Comparison of ENCODE assay signal across 8 cellular contexts in the genomic region with DNA sequence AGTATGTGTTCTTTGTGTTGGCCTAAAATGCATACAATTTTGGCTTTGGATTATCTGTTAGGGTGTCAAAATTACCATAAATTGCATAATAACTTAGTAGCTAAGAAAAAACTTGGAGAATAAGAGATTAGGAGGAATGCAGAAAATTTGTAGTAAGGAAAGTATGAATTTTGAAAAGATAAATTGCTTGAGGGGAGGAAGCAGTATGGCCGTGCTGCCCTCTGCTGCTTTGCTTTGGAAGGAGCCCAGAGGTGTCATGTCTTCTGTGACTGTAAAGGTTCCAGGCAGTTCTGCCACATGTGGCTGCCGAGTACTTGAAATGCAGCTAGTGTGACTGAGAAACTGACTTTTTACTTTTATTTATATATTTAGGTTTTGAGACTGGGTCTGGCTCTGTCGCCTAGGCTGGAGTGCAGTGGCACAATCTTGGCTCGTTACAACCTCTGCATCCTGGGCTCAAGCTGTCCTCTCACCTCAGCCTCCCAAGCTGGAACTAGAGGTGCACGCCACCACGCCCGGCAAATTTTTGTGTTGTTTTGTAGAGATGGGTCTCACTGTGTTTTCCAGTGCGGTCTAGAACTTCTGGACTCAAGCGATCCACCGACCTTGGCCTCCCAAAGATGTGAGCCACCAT. TPM values are rescaled to one million over a fixed set of nuclear protein-coding genes. Genes with fewer than 3 reads are reported as not detected.
DNase-seq lines count a peak whose midpoint lies in the region; ATAC-seq and TF ChIP-seq lines count a peak whose summit lies in the region.

No MANE protein-coding gene starts in this region.

- peaks cover 23% of the 10 kb centered on the region for H3K36me3 Mint-ChIP-seq in activated CD8-positive, alpha-beta memory T cell treated with anti-CD3 and anti-CD28 coated beads, Interleukin-2, amount 10 ng/mL, durations not matched to agents 7 days and 5 days
- H3K36me3 Mint-ChIP-seq in endodermal cell (ENCODE audit: low read depth): peaks cover 35% of the 10 kb centered on the region
- H3K36me3 Mint-ChIP-seq in naive B cell: peaks cover under 1 to 4% of the 10 kb centered on the region in 2 donors

- H3K79me2 ChIP-seq in ACC112 (ENCODE audit: control insufficient read depth, insufficient read depth, low read length, unreplicated experiment): peaks cover 30% of the 10 kb centered on the region

- DNase-seq in NCI-H446 (lab: John Stamatoyannopoulos, UW) (peak; percentile 27 to 33), endodermal cell (peak; percentile 77), naive B cell (peak; percentile 24), tibial nerve (ENCODE audit: low spot score in 2 of 2) (peak; percentile 37 to 69)
- DNase-seq in activated CD8-positive, alpha-beta memory T cell treated with anti-CD3 and anti-CD28 coated beads, Interleukin-2, amount 10 ng/mL, durations not matched to agents 7 days and 5 days: peak; percentile 83

- H3K9me3 ChIP-seq in endodermal cell (ENCODE audit: control insufficient read depth, low read length): no peaks in the 10 kb centered on the region
- H3K9me3 ChIP-seq in tibial nerve: no peaks in the 10 kb centered on the region

- H3K9ac ChIP-seq in endodermal cell (ENCODE audit: extremely low read depth, low read length, poor library complexity, severe bottlenecking): peak overlapping the region; percentile 86

- H3K27me3 Mint-ChIP-seq in activated CD8-positive, alpha-beta memory T cell treated with anti-CD3 and anti-CD28 coated beads, Interleukin-2, amount 10 ng/mL, durations not matched to agents 7 days and 5 days: no peaks in the 10 kb centered on the region
- no peaks in the 10 kb centered on the region for H3K27me3 Mint-ChIP-seq in endodermal cell (ENCODE audit: insufficient read depth)
- no peaks in the 10 kb centered on the region for H3K27me3 Mint-ChIP-seq in naive B cell

- H3K36me3 ChIP-seq in ACC112 (ENCODE audit: insufficient read depth, low read length): 0 out of 2 replicates have a peak, but pooled peaks cover 4% of the 10 kb centered on the region
- peaks cover 45% of the 10 kb centered on the region for H3K36me3 ChIP-seq in endodermal cell (ENCODE audit: control insufficient read depth, insufficient read depth, low read length)
- peaks cover 0 to 40% (median 4%) of the 10 kb centered on the region in 3 donors for H3K36me3 ChIP-seq in tibial nerve

- H3K4me3 Mint-ChIP-seq in activated CD8-positive, alpha-beta memory T cell treated with anti-CD3 and anti-CD28 coated beads, Interleukin-2, amount 10 ng/mL, durations not matched to agents 7 days and 5 days: peak overlapping the region; percentile 99
- H3K4me3 Mint-ChIP-seq in endodermal cell (peak overlapping the region; percentile 93), naive B cell (peak overlapping the region in 7 of 8 donors; percentile 92 to 99 (median 98))

- no peak for TF ChIP-seq POLR2A in tibial nerve (IDR thresholded peaks at IDR 0.05)

- H3K4me1 ChIP-seq in ACC112 (ENCODE audit: control insufficient read depth, insufficient read depth, low read length, unreplicated experiment) (peaks cover 5% of the 10 kb centered on the region), endodermal cell (ENCODE audit: control insufficient read depth, insufficient read depth, low read length) (peaks cover 3% of the 10 kb centered on the region), tibial nerve (peaks cover 0 to 29% (median 17%) of the 10 kb centered on the region in 4 donors)

- TF ChIP-seq CTCF in GM12872 (IDR thresholded peaks at IDR 0.05; ENCODE audit: insufficient read depth, low read depth, low read length) (peak; percentile 85), endodermal cell (conservative IDR thresholded peaks at IDR 0.05) (peak; percentile 88), tibial nerve (IDR thresholded peaks at IDR 0.05) (peak; percentile 65 to 77 (median 71))

- WGBS in endodermal cell (ENCODE audit: insufficient coverage in 1 of 2, insufficient read length in 1 of 2), 2 experiments: 79% methylated on average over 10 of the region's 10 CpGs; no CpG with 5 or more reads in 1 of the 2 experiments
- 69 to 72% methylated on average over 10 of the region's 10 CpGs for WGBS in tibial nerve, 2 donors

- CTCF ChIA-PET in activated CD8-positive, alpha-beta memory T cell treated with anti-CD3 and anti-CD28 coated beads, Interleukin-2, amount 10 ng/mL, durations not matched to agents 7 days and 5 days (lab: Charles Lee): interaction anchor here (0.7 to 4.3 kb wide), 57 partner anchors 10 to 814 kb away, joined by 3 to 30 read pairs (median 4); a partner anchor contains a TSS

- H3K27me3 ChIP-seq in ACC112 (ENCODE audit: insufficient read depth, low read length) (no peaks in the 10 kb centered on the region), endodermal cell (ENCODE audit: control insufficient read depth, insufficient read depth, low read length, poor library complexity, severe bottlenecking) (no peaks in the 10 kb centered on the region), tibial nerve (no peaks in the 10 kb centered on the region)

- no peaks in the 10 kb centered on the region for H3K9me3 Mint-ChIP-seq in activated CD8-positive, alpha-beta memory T cell treated with anti-CD3 and anti-CD28 coated beads, Interleukin-2, amount 10 ng/mL, durations not matched to agents 7 days and 5 days (ENCODE audit: low read depth)
- no peaks in the 10 kb centered on the region for H3K9me3 Mint-ChIP-seq in endodermal cell
- no peaks in the 10 kb centered on the region for H3K9me3 Mint-ChIP-seq in naive B cell

- TF ChIP-seq EP300 in tibial nerve (IDR thresholded peaks at IDR 0.05): peak in 1 of 2 donors; percentile 23

- H3K27ac Mint-ChIP-seq in activated CD8-positive, alpha-beta memory T cell treated with anti-CD3 and anti-CD28 coated beads, Interleukin-2, amount 10 ng/mL, durations not matched to agents 7 days and 5 days: peak overlapping the region; percentile 99
- H3K27ac Mint-ChIP-seq in endodermal cell: peak overlapping the region; percentile 98
- peak overlapping the region in 5 of 6 donors; percentile 10 to 98 (median 86) for H3K27ac Mint-ChIP-seq in naive B cell

- peak overlapping the region; percentile 99 for H3K4me3 ChIP-seq in ACC112 (ENCODE audit: low read depth, low read length)
- peak overlapping the region; percentile 99 for H3K4me3 ChIP-seq in endodermal cell (ENCODE audit: low read length)
- no peak overlapping the region for H3K4me3 ChIP-seq in tibial nerve

- peaks cover 35% of the 10 kb centered on the region for H3K4me1 Mint-ChIP-seq in activated CD8-positive, alpha-beta memory T cell treated with anti-CD3 and anti-CD28 coated beads, Interleukin-2, amount 10 ng/mL, durations not matched to agents 7 days and 5 days
- H3K4me1 Mint-ChIP-seq in endodermal cell (peaks cover 9% of the 10 kb centered on the region), naive B cell (peaks cover 16 to 38% (median 16%) of the 10 kb centered on the region in 3 donors)

- peak; percentile 40 for ATAC-seq in activated CD8-positive, alpha-beta memory T cell treated with anti-CD3 and anti-CD28 coated beads, Interleukin-2, amount 10 ng/mL, durations not matched to agents 7 days and 5 days
- ATAC-seq in naive B cell (ENCODE audit: low read depth in 2 of 2) (peak in 1 of 2 donors; percentile 23), GM21723 (IDR thresholded peaks at IDR 0.05; ENCODE audit: unreplicated experiment) (no peak)

- H3K27ac ChIP-seq in ACC112 (ENCODE audit: low read depth, low read length) (no peak overlapping the region), endodermal cell (ENCODE audit: low read depth, low read length) (no peak overlapping the region), tibial nerve (peak overlapping the region in 2 of 4 donors; percentile 40 to 94)

- H2AFZ ChIP-seq in ACC112 (ENCODE audit: low read length, unreplicated experiment): no peak overlapping the region

RNA-seq across cellular contexts. Expression of a gene that starts 1.8 kb away (rescaled TPM):
- 100 to 1,000 TPM in 1 of 2 experiments, 10 to 100 TPM in 1; 98.3 to 109 TPM for total RNA-seq in activated CD8-positive, alpha-beta memory T cell treated with anti-CD3 and anti-CD28 coated beads, Interleukin-2, amount 10 ng/mL, durations not matched to agents 7 days and 5 days
- total RNA-seq in endodermal cell (100 to 1,000 TPM; 107 to 118 TPM), tibial nerve (10 to 100 TPM; 36.1 to 71.8 (median 58.1) TPM)
- polyA plus RNA-seq in endodermal cell (2013, experiment 1 of 2): 118 TPM
- polyA plus RNA-seq in endodermal cell (2013, experiment 2 of 2): 103 TPM
- polyA plus RNA-seq in naive B cell (ENCODE audit: low read depth in 6 of 6): 10 to 100 TPM; 44.4 to 73.3 (median 55.6) TPM

RNA-seq across cellular contexts. Expression of a gene that starts 22.3 kb away (rescaled TPM):
- total RNA-seq in activated CD8-positive, alpha-beta memory T cell treated with anti-CD3 and anti-CD28 coated beads, Interleukin-2, amount 10 ng/mL, durations not matched to agents 7 days and 5 days: 10 to 100 TPM; 57.6 to 86.3 TPM
- total RNA-seq in endodermal cell (10 to 100 TPM; 83.7 to 90.4 TPM), tibial nerve (100 to 1,000 TPM in 1 of 4 donors, 10 to 100 TPM in 3; 47.2 to 106 (median 69.2) TPM)
- polyA plus RNA-seq in endodermal cell (2013, experiment 1 of 2): 80.2 TPM
- 69.6 TPM for polyA plus RNA-seq in endodermal cell (2013, experiment 2 of 2)
- polyA plus RNA-seq in naive B cell (ENCODE audit: low read depth in 6 of 6): 10 to 100 TPM; 62.8 to 91.0 (median 75.8) TPM

Comparison
In these comparisons a context has a peak if more than half of its experiments do, and no peak if none do; other contexts are left out.
1. H3K4me3 ChIP-seq: peak in ACC112 (single experiment) and endodermal cell (single experiment); none in tibial nerve (0 of 4).
2. DNase-seq: peak in every context shown above with its lines; median percentile 83 in activated CD8-positive, alpha-beta memory T cell treated with anti-CD3 and anti-CD28 coated beads, Interleukin-2, amount 10 ng/mL, durations not matched to agents 7 days and 5 days; 77 in endodermal cell; 53 in tibial nerve; 30 in NCI-H446; 24 in naive B cell.
3. Peak in every context shown above with its lines, with median percentiles within 50 percentile points of each other: CTCF ChIP-seq, H3K27ac Mint-ChIP-seq and H3K4me3 Mint-ChIP-seq.